30 cellular contexts compared by ENCODE assay signal in the genomic region with DNA sequence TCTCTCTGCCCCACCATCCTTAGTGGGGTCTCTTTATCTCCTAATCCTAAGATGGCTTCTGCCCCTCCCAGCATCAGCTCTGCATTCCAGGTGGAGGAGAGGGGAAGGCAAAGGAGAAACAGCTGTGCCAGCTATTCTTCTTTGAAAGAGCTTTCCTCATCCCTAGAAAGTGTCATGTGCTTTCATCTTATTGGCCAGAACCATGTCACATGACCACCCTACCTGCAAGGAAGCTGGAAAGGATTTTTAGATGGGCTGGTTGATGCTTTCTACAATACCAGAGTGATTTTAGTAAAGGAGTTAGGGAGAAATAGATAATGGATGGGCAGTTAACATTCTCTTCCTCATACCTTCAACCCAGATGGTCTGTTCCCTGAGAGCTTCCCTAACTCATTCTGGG.
"Had no signal": no experiment of that assay in that cellular context is flagged by ENCODE, and none has a peak within 500 bp of the region (broad histone marks: within the 10 kb centered on the region; RNA-seq: fewer than 3 reads in every experiment).

No MANE protein-coding gene starts in this region.

- H3K4me1 ChIP-seq: left ventricle myocardium inferior, pancreas, prostate gland, stomach, testis, thyroid gland, transverse colon, upper lobe of left lung, vagina had no signal

- H3K27me3 Mint-ChIP-seq: stimulated activated naive B cell treated with anti-CD40 and anti-IgM and Interleukin-4, amounts not matched to agents 10 μg/mL and 1 μg/mL and 100 μg/mL, for 72 hours had no signal

- H3K4me1 Mint-ChIP-seq: immature natural killer cell; naive thymus-derived CD4-positive, alpha-beta T cell had no signal

- H3K27me3 ChIP-seq: pancreas, stomach, testis, thyroid gland, transverse colon, upper lobe of left lung, vagina had no signal

- H3K27ac Mint-ChIP-seq: immature natural killer cell; naive thymus-derived CD4-positive, alpha-beta T cell; natural killer cell treated with Interleukin-12 subunit alpha and Interleukin-12 subunit beta and Interleukin-15 and Interleukin-18, amount 100 ng/mL, for 72 hours; stimulated activated naive B cell treated with anti-CD40 and anti-IgM and Interleukin-4, amounts not matched to agents 10 μg/mL and 1 μg/mL and 100 μg/mL, for 72 hours had no signal

- H3K9me3 ChIP-seq: pancreas, prostate gland, testis, thyroid gland, vagina had no signal

- ATAC-seq: left colon; mucosa of descending colon; naive thymus-derived CD4-positive, alpha-beta T cell; pancreas; right cardiac atrium; sciatic nerve; stimulated activated naive B cell treated with anti-CD40 and anti-IgM and Interleukin-4, amounts not matched to agents 10 μg/mL and 1 μg/mL and 100 μg/mL, for 72 hours; stimulated activated naive CD8-positive, alpha-beta T cell treated with anti-CD3 and anti-CD28 coated beads, Interleukin-15, Interleukin-2, amounts not matched to agents 100 U/mL and 50 U/mL, for 24 hours had no signal

- H3K36me3 ChIP-seq: prostate gland had no signal

- H3K4me3 ChIP-seq: left ventricle myocardium inferior, lung, mucosa of descending colon, pancreas, prostate gland, skin epidermis, stomach, testis, thyroid gland, transverse colon, upper lobe of left lung, vagina had no signal

- H3K4me3 Mint-ChIP-seq: immature natural killer cell; naive thymus-derived CD4-positive, alpha-beta T cell; natural killer cell treated with Interleukin-12 subunit alpha and Interleukin-12 subunit beta and Interleukin-15 and Interleukin-18, amount 100 ng/mL, for 72 hours; stimulated activated naive B cell treated with anti-CD40 and anti-IgM and Interleukin-4, amounts not matched to agents 10 μg/mL and 1 μg/mL and 100 μg/mL, for 72 hours had no signal

- DNase-seq: hypothalamus; immature natural killer cell; kidney; left colon; left ventricle myocardium inferior; midbrain; mucosa of descending colon; naive thymus-derived CD4-positive, alpha-beta T cell; pancreas; posterior cingulate gyrus; retina; right cardiac atrium; stimulated activated CD4-positive, alpha-beta T cell treated with anti-CD3 and anti-CD28 coated beads, Interleukin-12 subunit alpha, Interleukin-12 subunit beta, amount 100 ng/mL, for 4 hours; stimulated activated CD4-positive, alpha-beta T cell treated with anti-CD3 and anti-CD28 coated beads, Interleukin-15, amount 100 ng/mL, for 24 hours; stimulated activated CD4-positive, alpha-beta T cell treated with anti-CD3 and anti-CD28 coated beads, Interleukin-2, amount 100 ng/mL, for 24 hours; stimulated activated CD4-positive, alpha-beta T cell treated with anti-CD3 and anti-CD28 coated beads, Interleukin-4, amount 100 ng/mL, for 1 hour; stimulated activated naive B cell treated with anti-CD40 and anti-IgM and Interleukin-4, amounts not matched to agents 10 μg/mL and 1 μg/mL and 100 μg/mL, for 72 hours; stimulated activated naive CD8-positive, alpha-beta T cell treated with anti-CD3 and anti-CD28 coated beads, Interleukin-15, Interleukin-2, amounts not matched to agents 100 U/mL and 50 U/mL, for 24 hours; stomach; testis; thyroid gland; transverse colon; upper lobe of left lung had no signal

- FAIRE-seq: islet of Langerhans, kidney, pancreas had no signal

- H3K27ac ChIP-seq: left ventricle myocardium inferior, pancreas, prostate gland, skin epidermis, stomach, thyroid gland, transverse colon, upper lobe of left lung, vagina had no signal
